ENCODE assay signal across 8 cellular contexts in genomic region chr1:2135425-2135824, GRCh38. TPM values are rescaled to one million over a fixed set of nuclear protein-coding genes. Genes with fewer than 3 reads are reported as not detected.
DNase-seq lines count a peak whose midpoint lies in the region; ATAC-seq and TF ChIP-seq lines count a peak whose summit lies in the region.

No MANE protein-coding gene starts in this region.

- TF ChIP-seq CTCF in foreskin fibroblast (IDR thresholded peaks at IDR 0.05; ENCODE audit: low read depth, low read length), result no peak
- TF ChIP-seq CTCF in osteocyte (IDR thresholded peaks at IDR 0.05), result peak; percentile 14

- TF ChIP-seq POLR2A in erythroblast (IDR thresholded peaks at IDR 0.05; ENCODE audit: low read length), result no peak

- H3K4me3 ChIP-seq in BLaER1, result peak overlapping the region; percentile 19; the same call in 1 of the 2 replicates
- H3K4me3 ChIP-seq in SJSA1, result no peak overlapping the region
- H3K4me3 ChIP-seq in foreskin fibroblast (ENCODE audit: low read depth in 1 of 2, low read length in 2 of 2), result no peak overlapping the region

- H3K4me2 ChIP-seq in BLaER1, result peak overlapping the region; percentile 82

- no peaks in the 10 kb centered on the region for H3K9me3 Mint-ChIP-seq in osteocyte (ENCODE audit: unreplicated experiment)
- no peaks in the 10 kb centered on the region for H3K9me3 Mint-ChIP-seq in activated naive CD8-positive, alpha-beta T cell treated with anti-CD3 and anti-CD28 coated beads, Interleukin-2, amount 50 U/mL, for 24 hours

- H3K4me1 ChIP-seq in BLaER1, result peaks cover 97% of the 10 kb centered on the region
- peaks cover 56% of the 10 kb centered on the region for H3K4me1 ChIP-seq in SJSA1 (replicated peaks)

- H3K4me1 Mint-ChIP-seq in osteocyte (ENCODE audit: unreplicated experiment), result peaks cover 42% of the 10 kb centered on the region
- peaks cover 21% of the 10 kb centered on the region for H3K4me1 Mint-ChIP-seq in activated naive CD8-positive, alpha-beta T cell treated with anti-CD3 and anti-CD28 coated beads, Interleukin-2, amount 50 U/mL, for 24 hours

- DNase-seq in SJSA1 (ENCODE audit: low read depth in 1 of 2, low spot score in 2 of 2) (peak; percentile 88 to 94), foreskin fibroblast (peak; percentile 70 to 87), osteocyte (ENCODE audit: extremely low spot score, unreplicated experiment) (peak; percentile 92), erythroblast (lab: John Stamatoyannopoulos, UW) (no peak), NCI-H2171 (lab: John Stamatoyannopoulos, UW) (no peak)
- no peak for DNase-seq in activated naive CD8-positive, alpha-beta T cell treated with anti-CD3 and anti-CD28 coated beads, Interleukin-2, amount 50 U/mL, for 24 hours

- peak overlapping the region; percentile 90 for H3K27ac Mint-ChIP-seq in osteocyte (ENCODE audit: unreplicated experiment)
- H3K27ac Mint-ChIP-seq in activated naive CD8-positive, alpha-beta T cell treated with anti-CD3 and anti-CD28 coated beads, Interleukin-2, amount 50 U/mL, for 24 hours, result no peak overlapping the region

- peak overlapping the region; percentile 15 for H3K4me3 Mint-ChIP-seq in osteocyte (ENCODE audit: unreplicated experiment)
- H3K4me3 Mint-ChIP-seq in activated naive CD8-positive, alpha-beta T cell treated with anti-CD3 and anti-CD28 coated beads, Interleukin-2, amount 50 U/mL, for 24 hours, result no peak overlapping the region

- no peak for ATAC-seq in activated naive CD8-positive, alpha-beta T cell treated with anti-CD3 and anti-CD28 coated beads, Interleukin-2, amount 50 U/mL, for 24 hours
- ATAC-seq in HG02884 (IDR thresholded peaks at IDR 0.05; ENCODE audit: unreplicated experiment), result no peak

- H3K27me3 ChIP-seq in BLaER1, result no peaks in the 10 kb centered on the region
- H3K27me3 ChIP-seq in SJSA1 (replicated peaks), result no peaks in the 10 kb centered on the region

- H3K27me3 Mint-ChIP-seq in osteocyte (ENCODE audit: unreplicated experiment), result peaks cover 5% of the 10 kb centered on the region
- no peaks in the 10 kb centered on the region for H3K27me3 Mint-ChIP-seq in activated naive CD8-positive, alpha-beta T cell treated with anti-CD3 and anti-CD28 coated beads, Interleukin-2, amount 50 U/mL, for 24 hours

- H3K27ac ChIP-seq in BLaER1, result peak overlapping the region; percentile 67
- H3K27ac ChIP-seq in SJSA1, result peak overlapping the region; percentile 77

- H3K36me3 ChIP-seq in BLaER1 (peaks cover 18% of the 10 kb centered on the region), SJSA1 (no peaks in the 10 kb centered on the region)

- H4K20me1 ChIP-seq in BLaER1, result peaks cover 97% of the 10 kb centered on the region

- no peaks in the 10 kb centered on the region for H3K36me3 Mint-ChIP-seq in osteocyte (ENCODE audit: unreplicated experiment)
- H3K36me3 Mint-ChIP-seq in activated naive CD8-positive, alpha-beta T cell treated with anti-CD3 and anti-CD28 coated beads, Interleukin-2, amount 50 U/mL, for 24 hours (ENCODE audit: low read depth), result no peaks in the 10 kb centered on the region

- H3K9me3 ChIP-seq in BLaER1 (no peaks in the 10 kb centered on the region), SJSA1 (replicated peaks) (no peaks in the 10 kb centered on the region)

- H3K9ac ChIP-seq in BLaER1, result peak overlapping the region; percentile 67

RNA-seq across cellular contexts. Expression of gene FAAP20, which starts 59.1 kb away (rescaled TPM):
- total RNA-seq in SJSA1 (2014; rRNA removed; shearing (Covaris generic)), result 39.2 and 48.6 TPM in 2 replicates
- total RNA-seq in osteocyte, result 85.1 and 90.4 TPM in 2 replicates

Comparison
In these comparisons a context has a peak if more than half of its experiments do, and no peak if none do; other contexts are left out.
1. DNase-seq: peak in SJSA1 (2 of 2), foreskin fibroblast (2 of 2) and osteocyte (single experiment); none in activated naive CD8-positive, alpha-beta T cell treated with anti-CD3 and anti-CD28 coated beads, Interleukin-2, amount 50 U/mL, for 24 hours (single experiment), erythroblast (0 of 2) and NCI-H2171 (single experiment).